In genomic region chr2:220209751-220210150, GRCh38 we compare ENCODE assay signal across 1 cellular context.
A peak's percentile ranks its signal among the peaks of the same experiment; 100 is the strongest.
TF ChIP-seq lines count a peak whose summit lies in the region.

No MANE protein-coding gene starts in this region.

TF ChIP-seq in SK-N-SH, 30 proteins besides CTCF, POLR2A, EP300 and RAD21:
- TF ChIP-seq TCF12 (IDR thresholded peaks at IDR 0.05) (no peak), PBX3 (IDR thresholded peaks at IDR 0.05) (peak; percentile 40; the same call in 1 of the 2 replicates)
